Comparison of ENCODE assay signal across 8 cellular contexts in the genomic region with DNA sequence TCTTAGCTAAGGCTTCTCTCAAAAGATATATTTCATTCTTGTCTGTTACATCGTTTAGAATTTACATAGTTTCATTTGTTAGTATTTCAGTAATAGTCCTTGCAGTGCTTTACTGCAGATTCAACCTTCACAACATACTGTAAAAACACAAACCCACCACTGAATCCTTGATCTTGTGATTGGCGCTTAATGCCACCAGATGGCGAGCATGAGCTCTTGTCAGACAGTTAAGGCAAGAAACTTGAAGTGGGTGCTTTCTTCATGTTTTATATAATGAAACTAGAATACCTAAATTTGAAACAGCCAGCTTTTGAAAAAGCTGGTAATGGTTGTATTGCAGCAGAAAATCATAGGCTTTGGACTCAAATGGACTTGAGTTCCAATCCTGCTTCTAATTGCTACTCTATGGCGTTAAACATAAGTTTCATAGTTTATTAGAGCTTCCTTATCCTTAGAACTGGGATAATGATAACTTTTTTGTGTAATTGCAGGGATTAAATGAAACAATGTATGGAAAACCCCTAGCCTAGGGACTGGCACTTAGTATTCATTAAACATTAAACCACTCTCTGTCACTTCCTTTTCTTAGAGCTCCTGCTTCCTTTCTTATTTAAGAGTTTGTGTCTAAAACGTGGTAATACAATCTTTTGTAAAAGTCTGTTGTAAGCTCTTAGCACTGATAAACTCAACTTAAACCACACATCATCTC.
DNase-seq lines count a peak whose midpoint lies in the region; ATAC-seq and TF ChIP-seq lines count a peak whose summit lies in the region.

No MANE protein-coding gene starts in this region.

- no peaks in the 10 kb centered on the region for H3K27me3 ChIP-seq in lung (ENCODE audit: control insufficient read depth, insufficient read depth)

- H3K27ac ChIP-seq in lung (ENCODE audit: low read depth in 1 of 2, low read length in 1 of 2): no peak overlapping the region

- H3K9me3 ChIP-seq in lung (ENCODE audit: control insufficient read depth in 2 of 2, insufficient read depth in 1 of 2, low read length in 1 of 2): no peaks in the 10 kb centered on the region

- no peak overlapping the region for H3K4me3 Mint-ChIP-seq in HFFc6
- no peak overlapping the region for H3K4me3 Mint-ChIP-seq in WTC11
- H3K4me3 Mint-ChIP-seq in chondrocyte (ENCODE audit: unreplicated experiment): no peak overlapping the region

- no peak overlapping the region for H3K4me3 ChIP-seq in lung

- H3K27me3 Mint-ChIP-seq in HFFc6 (ENCODE audit: insufficient read depth) (no peaks in the 10 kb centered on the region; the same call in 1 of the 2 replicates), WTC11 (ENCODE audit: low read depth) (no peaks in the 10 kb centered on the region), chondrocyte (ENCODE audit: low read depth) (no peaks in the 10 kb centered on the region)

- CTCF ChIA-PET in WTC11 (lab: Charles Lee): interaction anchor here (0.9 to 1.4 kb wide), 9 partner anchors 9 to 637 kb away, joined by 3 to 5 read pairs (median 3); no protein-coding TSS in a partner anchor

- WGBS in lung, 2 donors: 25 to 28% methylated on average over 5 of the region's 5 CpGs

- peaks cover 0 to 5% of the 10 kb centered on the region in 2 donors for H3K36me3 ChIP-seq in lung (ENCODE audit: control insufficient read depth in 2 of 2, insufficient read depth in 2 of 2, low read length in 2 of 2)

- peak; percentile 28 for DNase-seq in NCI-H510A treated with DMSO at 0.1 percent for 48 hours (lab: John Stamatoyannopoulos, UW)
- DNase-seq in NCI-H510A (lab: John Stamatoyannopoulos, UW): no peak
- DNase-seq in HFFc6: peak; percentile 43
- peak; percentile 36 for DNase-seq in NCI-H1694 treated with DMSO at 0.1 percent for 48 hours (lab: John Stamatoyannopoulos, UW)
- peak; percentile 14 for DNase-seq in WTC11 (ENCODE audit: low spot score)
- DNase-seq in chondrocyte (ENCODE audit: low spot score): no peak
- DNase-seq in lung (ENCODE audit: low spot score): peak; percentile 38
- DNase-seq in stimulated activated CD8-positive, alpha-beta memory T cell treated with anti-CD3 and anti-CD28 coated beads, Interleukin-4, amount 100 ng/mL, for 48 hours: peak; percentile 40

- H3K4me1 Mint-ChIP-seq in HFFc6 (ENCODE audit: low read depth) (no peaks in the 10 kb centered on the region), WTC11 (peaks cover 33% of the 10 kb centered on the region), chondrocyte (ENCODE audit: low read depth) (peaks cover 7% of the 10 kb centered on the region)

- no peaks in the 10 kb centered on the region for H3K9me3 Mint-ChIP-seq in HFFc6
- H3K9me3 Mint-ChIP-seq in WTC11: no peaks in the 10 kb centered on the region
- no peaks in the 10 kb centered on the region for H3K9me3 Mint-ChIP-seq in chondrocyte (ENCODE audit: low read depth)

- H3K27ac Mint-ChIP-seq in HFFc6 (no peak overlapping the region), WTC11 (peak overlapping the region; percentile 65; the same call in 1 of the 2 replicates), chondrocyte (ENCODE audit: unreplicated experiment) (peak overlapping the region; percentile 60)

- TF ChIP-seq CTCF in HFFc6 (IDR thresholded peaks at IDR 0.05) (peak; percentile 75), WTC11 (IDR thresholded peaks at IDR 0.05) (no peak), chondrocyte (IDR thresholded peaks at IDR 0.05) (peak; percentile 84), lung (IDR thresholded peaks at IDR 0.05; ENCODE audit: control extremely low read depth, extremely low read depth) (peak; percentile 33)

- H3K36me3 Mint-ChIP-seq in HFFc6 (ENCODE audit: low read depth) (no peaks in the 10 kb centered on the region), WTC11 (peaks cover 36% of the 10 kb centered on the region), chondrocyte (ENCODE audit: low read depth) (no peaks in the 10 kb centered on the region)

- ATAC-seq in WTC11: peak; percentile 60
- no peak for ATAC-seq in lung (ENCODE audit: insufficient read depth, low FRiP score)

- POLR2A ChIA-PET in WTC11 (lab: Charles Lee): interaction anchor here (0.6 kb wide), 1 partner anchor 59 kb away, joined by 3 read pairs; no protein-coding TSS in a partner anchor

- no peaks in the 10 kb centered on the region for H3K4me1 ChIP-seq in lung (ENCODE audit: control insufficient read depth in 2 of 2, insufficient read depth in 2 of 2, low read length in 2 of 2)

TF ChIP-seq in WTC11, 78 proteins besides CTCF, POLR2A, EP300 and RAD21:
- TF ChIP-seq, protein P1, sequence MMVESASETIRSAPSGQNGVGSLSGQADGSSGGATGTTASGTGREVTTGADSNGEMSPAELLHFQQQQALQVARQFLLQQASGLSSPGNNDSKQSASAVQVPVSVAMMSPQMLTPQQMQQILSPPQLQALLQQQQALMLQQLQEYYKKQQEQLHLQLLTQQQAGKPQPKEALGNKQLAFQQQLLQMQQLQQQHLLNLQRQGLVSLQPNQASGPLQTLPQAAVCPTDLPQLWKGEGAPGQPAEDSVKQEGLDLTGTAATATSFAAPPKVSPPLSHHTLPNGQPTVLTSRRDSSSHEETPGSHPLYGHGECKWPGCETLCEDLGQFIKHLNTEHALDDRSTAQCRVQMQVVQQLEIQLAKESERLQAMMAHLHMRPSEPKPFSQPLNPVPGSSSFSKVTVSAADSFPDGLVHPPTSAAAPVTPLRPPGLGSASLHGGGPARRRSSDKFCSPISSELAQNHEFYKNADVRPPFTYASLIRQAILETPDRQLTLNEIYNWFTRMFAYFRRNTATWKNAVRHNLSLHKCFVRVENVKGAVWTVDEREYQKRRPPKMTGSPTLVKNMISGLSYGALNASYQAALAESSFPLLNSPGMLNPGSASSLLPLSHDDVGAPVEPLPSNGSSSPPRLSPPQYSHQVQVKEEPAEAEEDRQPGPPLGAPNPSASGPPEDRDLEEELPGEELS (CRISPR knock-in tag; IDR thresholded peaks at IDR 0.05): no peak
- TF ChIP-seq, protein P2, sequence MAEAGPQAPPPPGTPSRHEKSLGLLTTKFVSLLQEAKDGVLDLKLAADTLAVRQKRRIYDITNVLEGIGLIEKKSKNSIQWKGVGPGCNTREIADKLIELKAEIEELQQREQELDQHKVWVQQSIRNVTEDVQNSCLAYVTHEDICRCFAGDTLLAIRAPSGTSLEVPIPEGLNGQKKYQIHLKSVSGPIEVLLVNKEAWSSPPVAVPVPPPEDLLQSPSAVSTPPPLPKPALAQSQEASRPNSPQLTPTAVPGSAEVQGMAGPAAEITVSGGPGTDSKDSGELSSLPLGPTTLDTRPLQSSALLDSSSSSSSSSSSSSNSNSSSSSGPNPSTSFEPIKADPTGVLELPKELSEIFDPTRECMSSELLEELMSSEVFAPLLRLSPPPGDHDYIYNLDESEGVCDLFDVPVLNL (CRISPR knock-in tag; IDR thresholded peaks at IDR 0.05; ENCODE audit: borderline replicate concordance, low read depth): no peak
- TF ChIP-seq NFE2L1 (CRISPR knock-in tag; IDR thresholded peaks at IDR 0.05): no peak
- TF ChIP-seq HMGA2 (CRISPR knock-in tag; IDR thresholded peaks at IDR 0.05): no peak
- no peak for TF ChIP-seq ELF4 (CRISPR knock-in tag; IDR thresholded peaks at IDR 0.05; ENCODE audit: low read depth)
- TF ChIP-seq NFYB (CRISPR knock-in tag; conservative IDR thresholded peaks at IDR 0.05; ENCODE audit: low read depth): no peak
- no peak for TF ChIP-seq ZNF396 (CRISPR knock-in tag; IDR thresholded peaks at IDR 0.05; ENCODE audit: borderline replicate concordance)
- TF ChIP-seq TEAD1 (CRISPR knock-in tag; IDR thresholded peaks at IDR 0.05): no peak
- TF ChIP-seq JAZF1 (CRISPR knock-in tag; IDR thresholded peaks at IDR 0.05): no peak
- TF ChIP-seq, protein P3, sequence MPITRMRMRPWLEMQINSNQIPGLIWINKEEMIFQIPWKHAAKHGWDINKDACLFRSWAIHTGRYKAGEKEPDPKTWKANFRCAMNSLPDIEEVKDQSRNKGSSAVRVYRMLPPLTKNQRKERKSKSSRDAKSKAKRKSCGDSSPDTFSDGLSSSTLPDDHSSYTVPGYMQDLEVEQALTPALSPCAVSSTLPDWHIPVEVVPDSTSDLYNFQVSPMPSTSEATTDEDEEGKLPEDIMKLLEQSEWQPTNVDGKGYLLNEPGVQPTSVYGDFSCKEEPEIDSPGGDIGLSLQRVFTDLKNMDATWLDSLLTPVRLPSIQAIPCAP (CRISPR knock-in tag; IDR thresholded peaks at IDR 0.05): no peak
- TF ChIP-seq ZBTB21 (CRISPR knock-in tag; IDR thresholded peaks at IDR 0.05; ENCODE audit: borderline replicate concordance): no peak
- TF ChIP-seq NR1H2 (CRISPR knock-in tag; IDR thresholded peaks at IDR 0.05): no peak
- no peak for TF ChIP-seq SP1 (CRISPR knock-in tag; conservative IDR thresholded peaks at IDR 0.05)
- TF ChIP-seq NR3C1 (CRISPR knock-in tag; conservative IDR thresholded peaks at IDR 0.05; ENCODE audit: low read depth): no peak
- no peak for TF ChIP-seq EMX1 (CRISPR knock-in tag; IDR thresholded peaks at IDR 0.05)
- no peak for TF ChIP-seq CBFB (CRISPR knock-in tag; IDR thresholded peaks at IDR 0.05; ENCODE audit: low read depth)
- TF ChIP-seq MYBL2 (CRISPR knock-in tag; IDR thresholded peaks at IDR 0.05): no peak
- no peak for TF ChIP-seq ZNF121 (CRISPR knock-in tag; IDR thresholded peaks at IDR 0.05)

Comparison
In these comparisons a context has a peak if more than half of its experiments do, and no peak if none do; other contexts are left out.
1. DNase-seq: peak in NCI-H510A treated with DMSO at 0.1 percent for 48 hours (single experiment), HFFc6 (single experiment), NCI-H1694 treated with DMSO at 0.1 percent for 48 hours (single experiment), WTC11 (single experiment), lung (single experiment) and stimulated activated CD8-positive, alpha-beta memory T cell treated with anti-CD3 and anti-CD28 coated beads, Interleukin-4, amount 100 ng/mL, for 48 hours (single experiment); none in NCI-H510A (single experiment) and chondrocyte (single experiment).